Comparison of ENCODE assay signal across 7 cellular contexts in genomic region chr3:114756506-114757279, GRCh38.
DNase-seq lines count a peak whose midpoint lies in the region; ATAC-seq and TF ChIP-seq lines count a peak whose summit lies in the region.

No MANE protein-coding gene starts in this region.

- 65 to 79% methylated on average over 2 of the region's 2 CpGs for WGBS in testis, 2 donors

- intact Hi-C loops in testis (cut with DNase I; ENCODE audit: low total_unique reads) = no loop called here

- H3K4me1 ChIP-seq in testis = peaks cover 5% of the 10 kb centered on the region

- peak; percentile 64 for DNase-seq in fibroblast of peridontal ligament (ENCODE audit: extremely low read depth)
- DNase-seq in testis = peak; percentile 25
- no peak for DNase-seq in AML-193 (lab: John Stamatoyannopoulos, UW)
- no peak for DNase-seq in H4 (ENCODE audit: low spot score)
- no peak for DNase-seq in SHP77 treated with DMSO at 0.1 percent for 48 hours (lab: John Stamatoyannopoulos, UW)

- ATAC-seq in GM19025 (IDR thresholded peaks at IDR 0.05; ENCODE audit: low read depth, unreplicated experiment) = peak; percentile 69
- peak; percentile 73 for ATAC-seq in HG02981 (IDR thresholded peaks at IDR 0.05; ENCODE audit: unreplicated experiment)

- H3K9me3 ChIP-seq in testis = no peaks in the 10 kb centered on the region

- H3K27ac ChIP-seq in testis = peak overlapping the region in 1 of 2 donors; percentile 12

- H3K27me3 ChIP-seq in testis = no peaks in the 10 kb centered on the region

- TF ChIP-seq POLR2A in testis (IDR thresholded peaks at IDR 0.05) = no peak

- H3K36me3 ChIP-seq in testis (ENCODE audit: low read depth, missing control alignments) = no peaks in the 10 kb centered on the region

- no peak overlapping the region for H3K4me3 ChIP-seq in testis

- no peak for TF ChIP-seq CTCF in testis (IDR thresholded peaks at IDR 0.05)

Comparison
In these comparisons a context has a peak if more than half of its experiments do, and no peak if none do; other contexts are left out.
1. DNase-seq: peak in fibroblast of peridontal ligament (single experiment) and testis (single experiment); none in AML-193 (0 of 2), H4 (single experiment) and SHP77 treated with DMSO at 0.1 percent for 48 hours (single experiment).